Comparison of ENCODE assay signal across 1 cellular context in the genomic region with DNA sequence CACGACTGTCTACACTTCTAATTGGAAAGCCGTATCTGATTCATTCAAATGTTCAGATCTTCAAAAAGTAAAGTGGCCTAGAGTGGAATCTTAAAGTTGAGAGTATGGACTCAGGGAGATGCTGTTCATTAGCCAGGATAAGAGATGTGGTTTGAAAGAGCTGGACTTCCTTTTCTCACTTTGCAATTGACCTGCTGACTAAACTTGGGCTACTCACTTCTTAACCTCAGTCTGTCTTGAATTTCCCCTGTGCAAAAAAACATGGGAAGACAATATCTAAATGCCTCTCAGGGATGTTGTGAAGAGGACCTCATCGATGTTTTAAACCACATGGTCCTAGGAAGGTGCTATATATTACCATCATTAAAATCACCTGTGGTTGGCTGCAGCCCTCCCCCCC.
TF ChIP-seq lines count a peak whose summit lies in the region.

No MANE protein-coding gene starts in this region.

TF ChIP-seq in GM23338, 12 proteins besides CTCF, POLR2A, EP300 and RAD21 (continued from another document):
- TF ChIP-seq, protein P1, sequence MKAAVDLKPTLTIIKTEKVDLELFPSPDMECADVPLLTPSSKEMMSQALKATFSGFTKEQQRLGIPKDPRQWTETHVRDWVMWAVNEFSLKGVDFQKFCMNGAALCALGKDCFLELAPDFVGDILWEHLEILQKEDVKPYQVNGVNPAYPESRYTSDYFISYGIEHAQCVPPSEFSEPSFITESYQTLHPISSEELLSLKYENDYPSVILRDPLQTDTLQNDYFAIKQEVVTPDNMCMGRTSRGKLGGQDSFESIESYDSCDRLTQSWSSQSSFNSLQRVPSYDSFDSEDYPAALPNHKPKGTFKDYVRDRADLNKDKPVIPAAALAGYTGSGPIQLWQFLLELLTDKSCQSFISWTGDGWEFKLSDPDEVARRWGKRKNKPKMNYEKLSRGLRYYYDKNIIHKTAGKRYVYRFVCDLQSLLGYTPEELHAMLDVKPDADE (IDR thresholded peaks at IDR 0.05), result no peak
TF ChIP-seq in GM23338: peak in this region for 0.
